Comparison of ENCODE assay signal across 26 cellular contexts in genomic region chr20:36815454-36816091, GRCh38. TPM values are rescaled to one million over a fixed set of nuclear protein-coding genes. Genes with fewer than 3 reads are reported as not detected.
A peak's percentile ranks its signal among the peaks of the same experiment; 100 is the strongest.
DNase-seq lines count a peak whose midpoint lies in the region; ATAC-seq and TF ChIP-seq lines count a peak whose summit lies in the region.
"Had no signal": no experiment of that assay in that cellular context is flagged by ENCODE, and none has a peak within 500 bp of the region (broad histone marks: within the 10 kb centered on the region; RNA-seq: fewer than 3 reads in every experiment).

No MANE protein-coding gene starts in this region.

- no peak overlapping the region for H3K27ac ChIP-seq in GM23338 (ENCODE audit: low read depth)
- H3K27ac ChIP-seq in adrenal gland: peak overlapping the region in 2 of 5 donors; percentile 1 to 64
- no peak overlapping the region for H3K27ac ChIP-seq in sigmoid colon
- H3K27ac ChIP-seq: body of pancreas, epithelial cell of prostate, heart left ventricle, neutrophil, psoas muscle, testis had no signal

- WGBS in adrenal gland, 4 donors: 74 to 92% (median 85%) methylated on average over 12 to 49 of the region's 49 CpGs
- 95 to 96% methylated on average over 49 of the region's 49 CpGs for WGBS in sigmoid colon, 2 donors

- H3K4me3 Mint-ChIP-seq in GM23338 (no peak overlapping the region), glutamatergic neuron (ENCODE audit: unreplicated experiment) (no peak overlapping the region)
- H3K4me3 Mint-ChIP-seq in stimulated activated naive B cell treated with anti-CD40 and anti-IgM and Interleukin-4, amounts not matched to agents 10 μg/mL and 1 μg/mL and 100 μg/mL, for 72 hours: no peak overlapping the region
- H3K4me3 Mint-ChIP-seq: activated CD4-positive, alpha-beta T cell treated with anti-CD3 and anti-CD28 coated beads, Interleukin-2, amount 10 ng/mL, durations not matched to agents 7 days and 5 days; memory B cell; T-helper 2 cell treated with Interferon-gamma antibody and Interleukin-4, amounts not matched to agents 5 μg/mL and 100 μg/mL, for 36 hours had no signal

- peaks cover 16% of the 10 kb centered on the region for H3K4me1 ChIP-seq in GM23338 (ENCODE audit: insufficient read depth)
- H3K4me1 ChIP-seq in adrenal gland (replicated peaks in 1 of 2): peaks cover 0 to 8% of the 10 kb centered on the region in 2 donors
- H3K4me1 ChIP-seq in sigmoid colon: peaks cover 0 to 12% (median 10%) of the 10 kb centered on the region in 4 donors
- H3K4me1 ChIP-seq: BE2C, body of pancreas had no signal

- H3K27me3 ChIP-seq in GM23338 (ENCODE audit: insufficient read depth): no peaks in the 10 kb centered on the region
- no peaks in the 10 kb centered on the region for H3K27me3 ChIP-seq in adrenal gland
- H3K27me3 ChIP-seq in sigmoid colon: no peaks in the 10 kb centered on the region
- H3K27me3 ChIP-seq: BE2C, body of pancreas, heart left ventricle, neutrophil, testis had no signal

- intact Hi-C loops in adrenal gland (cut with DNase I) (loop anchor here in 1 of 2 donors (10.0 kb wide), 1 partner anchor 49 kb away; a partner anchor contains a TSS), sigmoid colon (cut with DNase I) (loop anchor here (10.0 kb wide), 1 partner anchor 49 kb away; a partner anchor contains a TSS)

- peaks cover 8% of the 10 kb centered on the region for H3K36me3 ChIP-seq in GM23338 (ENCODE audit: insufficient read depth)
- H3K36me3 ChIP-seq in adrenal gland (replicated peaks in 1 of 2): peaks cover 0 to 58% of the 10 kb centered on the region in 2 donors
- H3K36me3 ChIP-seq in sigmoid colon: peaks cover 9 to 79% (median 46%) of the 10 kb centered on the region in 4 donors
- H3K36me3 ChIP-seq: neutrophil had no signal

- H3K4me1 Mint-ChIP-seq in GM23338: peaks cover 17% of the 10 kb centered on the region
- H3K4me1 Mint-ChIP-seq in glutamatergic neuron (ENCODE audit: low read depth, unreplicated experiment): peaks cover 16% of the 10 kb centered on the region
- H3K4me1 Mint-ChIP-seq in stimulated activated naive B cell treated with anti-CD40 and anti-IgM and Interleukin-4, amounts not matched to agents 10 μg/mL and 1 μg/mL and 100 μg/mL, for 72 hours: peaks cover 10 to 14% of the 10 kb centered on the region in 2 donors
- H3K4me1 Mint-ChIP-seq: activated CD4-positive, alpha-beta T cell treated with anti-CD3 and anti-CD28 coated beads, Interleukin-2, amount 10 ng/mL, durations not matched to agents 7 days and 5 days had no signal

- no peak overlapping the region for H3K4me2 ChIP-seq in GM23338

- peak; percentile 72 for ATAC-seq in GM23338
- no peak for ATAC-seq in stimulated activated naive B cell treated with anti-CD40 and anti-IgM and Interleukin-4, amounts not matched to agents 10 μg/mL and 1 μg/mL and 100 μg/mL, for 72 hours (replicated peaks)
- ATAC-seq in GM21825 (IDR thresholded peaks at IDR 0.05; ENCODE audit: unreplicated experiment): no peak
- ATAC-seq: body of pancreas, HCT116, left cardiac atrium, psoas muscle had no signal

- no peak overlapping the region for H2AFZ ChIP-seq in GM23338

- H3K79me2 ChIP-seq in GM23338 (replicated peaks; ENCODE audit: insufficient read depth): no peaks in the 10 kb centered on the region

- no peak for TF ChIP-seq POLR2A in adrenal gland (IDR thresholded peaks at IDR 0.05)
- no peak for TF ChIP-seq POLR2A in sigmoid colon (IDR thresholded peaks at IDR 0.05)

- no peaks in the 10 kb centered on the region; the same call in 1 of the 2 replicates for H4K20me1 ChIP-seq in GM23338 (replicated peaks; ENCODE audit: insufficient read depth)

- peaks cover 48% of the 10 kb centered on the region for H3K36me3 Mint-ChIP-seq in GM23338 (ENCODE audit: low read depth)
- H3K36me3 Mint-ChIP-seq in glutamatergic neuron (ENCODE audit: unreplicated experiment): no peaks in the 10 kb centered on the region
- peaks cover 31 to 61% of the 10 kb centered on the region in 2 donors for H3K36me3 Mint-ChIP-seq in stimulated activated naive B cell treated with anti-CD40 and anti-IgM and Interleukin-4, amounts not matched to agents 10 μg/mL and 1 μg/mL and 100 μg/mL, for 72 hours

- H3K9me3 ChIP-seq in adrenal gland (replicated peaks in 1 of 3): no peaks in the 10 kb centered on the region
- no peaks in the 10 kb centered on the region for H3K9me3 ChIP-seq in sigmoid colon
- H3K9me3 ChIP-seq: BE2C, body of pancreas, heart left ventricle, neutrophil, psoas muscle, testis had no signal

- TF ChIP-seq CTCF in GM23338 (conservative IDR thresholded peaks at IDR 0.05; ENCODE audit: low read depth in 2 of 2) (peak in 1 of 2 experiments; percentile 71; a peak in 2 of 4 replicates), adrenal gland (IDR thresholded peaks at IDR 0.05) (no peak), glutamatergic neuron (IDR thresholded peaks at IDR 0.05; ENCODE audit: partially characterized antibody, unreplicated experiment) (no peak), sigmoid colon (IDR thresholded peaks at IDR 0.05) (no peak)

- TF ChIP-seq EP300 in sigmoid colon (IDR thresholded peaks at IDR 0.05): no peak

- H3K27me3 Mint-ChIP-seq in GM23338 (ENCODE audit: insufficient read depth, low read depth, poor library complexity) (peaks cover 6% of the 10 kb centered on the region), glutamatergic neuron (ENCODE audit: unreplicated experiment) (peaks cover 7% of the 10 kb centered on the region)
- H3K27me3 Mint-ChIP-seq in stimulated activated naive B cell treated with anti-CD40 and anti-IgM and Interleukin-4, amounts not matched to agents 10 μg/mL and 1 μg/mL and 100 μg/mL, for 72 hours: no peaks in the 10 kb centered on the region
- H3K27me3 Mint-ChIP-seq: memory B cell had no signal

- no peaks in the 10 kb centered on the region for H3K9me2 ChIP-seq in GM23338 (ENCODE audit: insufficient read depth)

- H3K4me3 ChIP-seq in GM23338 (no peak overlapping the region), adrenal gland (no peak overlapping the region), sigmoid colon (no peak overlapping the region)
- H3K4me3 ChIP-seq: body of pancreas, heart left ventricle, psoas muscle, testis had no signal

- 0 out of 2 replicates have a peak, but pooled peaks cover 5% of the 10 kb centered on the region for H3F3A ChIP-seq in GM23338 (replicated peaks; ENCODE audit: low read depth)

- DNase-seq in GM23338 (ENCODE audit: low spot score) (peak; percentile 60), adrenal gland (peak in 4 of 7 donors; percentile 50 to 68 (median 66)), glutamatergic neuron (no peak), sigmoid colon (no peak)
- no peak for DNase-seq in stimulated activated naive B cell treated with anti-CD40 and anti-IgM and Interleukin-4, amounts not matched to agents 10 μg/mL and 1 μg/mL and 100 μg/mL, for 72 hours
- DNase-seq in effector CD4-positive, alpha-beta T cell: no peak
- DNase-seq: ACHN; activated CD4-positive, alpha-beta T cell treated with anti-CD3 and anti-CD28 coated beads, Interleukin-2, amount 10 ng/mL, durations not matched to agents 7 days and 5 days; activated naive CD4-positive, alpha-beta T cell; activated T-cell treated with anti-CD3 and anti-CD28 coated beads, Interleukin-2, amount 50 U/mL, for 48 hours; BE2C; body of pancreas; cerebellar nuclear complex; heart left ventricle; left cardiac atrium; NCI-H1436; psoas muscle; stimulated activated CD4-positive, alpha-beta T cell treated with anti-CD3 and anti-CD28 coated beads, Interleukin-15, amount 100 ng/mL, for 24 hours; stimulated activated naive CD4-positive, alpha-beta T cell treated with Interleukin-2 at 50 U/mL for 16 hours; testis had no signal

- H3K27ac Mint-ChIP-seq in GM23338 (no peak overlapping the region; the same call in 1 of the 2 replicates), glutamatergic neuron (ENCODE audit: unreplicated experiment) (peak overlapping the region; percentile 48)
- peak overlapping the region; percentile 20 for H3K27ac Mint-ChIP-seq in stimulated activated naive B cell treated with anti-CD40 and anti-IgM and Interleukin-4, amounts not matched to agents 10 μg/mL and 1 μg/mL and 100 μg/mL, for 72 hours
- H3K27ac Mint-ChIP-seq: activated CD4-positive, alpha-beta T cell treated with anti-CD3 and anti-CD28 coated beads, Interleukin-2, amount 10 ng/mL, durations not matched to agents 7 days and 5 days; T-helper 2 cell treated with Interferon-gamma antibody and Interleukin-4, amounts not matched to agents 5 μg/mL and 100 μg/mL, for 36 hours had no signal

- H3K9me3 Mint-ChIP-seq in GM23338 (no peaks in the 10 kb centered on the region), glutamatergic neuron (ENCODE audit: unreplicated experiment) (peaks cover 5% of the 10 kb centered on the region)
- H3K9me3 Mint-ChIP-seq in stimulated activated naive B cell treated with anti-CD40 and anti-IgM and Interleukin-4, amounts not matched to agents 10 μg/mL and 1 μg/mL and 100 μg/mL, for 72 hours: no peaks in the 10 kb centered on the region
- H3K9me3 Mint-ChIP-seq: activated CD4-positive, alpha-beta T cell treated with anti-CD3 and anti-CD28 coated beads, Interleukin-2, amount 10 ng/mL, durations not matched to agents 7 days and 5 days; memory B cell; T-helper 2 cell treated with Interferon-gamma antibody and Interleukin-4, amounts not matched to agents 5 μg/mL and 100 μg/mL, for 36 hours had no signal

RNA-seq across cellular contexts. Expression of gene DSN1, which starts 42.0 kb away (rescaled TPM):
- total RNA-seq in GM23338 (2014; rRNA removed; shearing (Covaris generic)): 25.0 and 26.4 TPM in 2 replicates
- 19.4 and 20.4 TPM in 2 replicates for polyA plus RNA-seq in GM23338 (2016; fragmentation: Nextera tagmentation; extraction: Ambion mirVana)
- 10 to 100 TPM in 4 of 8 donors, 1 to 10 TPM in 4; 6.7 to 17.0 (median 11.1) TPM for total RNA-seq in adrenal gland
- polyA plus RNA-seq in adrenal gland: 10 to 100 TPM; 18.5 to 23.5 (median 22.7) TPM
- 6.4 TPM for total RNA-seq in glutamatergic neuron (ENCODE audit: unreplicated experiment)
- total RNA-seq in sigmoid colon: 1 to 10 TPM; 4.4 to 6.4 (median 5.5) TPM
- 10 to 100 TPM in 2 of 3 donors, 1 to 10 TPM in 1; 7.8 to 11.7 (median 11.6) TPM for polyA plus RNA-seq in sigmoid colon

Comparison
In these comparisons a context has a peak if more than half of its experiments do, and no peak if none do; other contexts are left out.
1. DNase-seq: peak in GM23338 (single experiment) and adrenal gland (4 of 7); none in glutamatergic neuron (single experiment), stimulated activated naive B cell treated with anti-CD40 and anti-IgM and Interleukin-4, amounts not matched to agents 10 μg/mL and 1 μg/mL and 100 μg/mL, for 72 hours (single experiment), sigmoid colon (single experiment) and effector CD4-positive, alpha-beta T cell (single experiment).